In genomic region chr2:1613731-1614354, GRCh38 we compare ENCODE assay signal across 12 cellular contexts.
DNase-seq lines count a peak whose midpoint lies in the region; ATAC-seq and TF ChIP-seq lines count a peak whose summit lies in the region.
"Had no signal": no experiment of that assay in that cellular context is flagged by ENCODE, and none has a peak within 500 bp of the region (broad histone marks: within the 10 kb centered on the region; RNA-seq: fewer than 3 reads in every experiment).

No MANE protein-coding gene starts in this region.

- TF ChIP-seq CTCF in PC-3 (conservative IDR thresholded peaks at IDR 0.05; ENCODE audit: low read depth, low read length) (no peak; the same call in 1 of the 2 replicates), fibroblast of pulmonary artery (IDR thresholded peaks at IDR 0.05; ENCODE audit: low read length, missing control alignments) (peak; percentile 12), neural progenitor cell (IDR thresholded peaks at IDR 0.05) (no peak), WERI-Rb-1 (IDR thresholded peaks at IDR 0.05; ENCODE audit: low read depth, low read length) (no peak)

- peaks cover 0 to 11% (median 0%) of the 10 kb centered on the region in 11 experiments; a peak in 1 of 22 replicates for H4K20me1 ChIP-seq in BLaER1 treated with 17β-estradiol and CSF1 and Interleukin-3, amounts not matched to agents 10 nM and 100 nM
- no peaks in the 10 kb centered on the region for H4K20me1 ChIP-seq in PC-3 (ENCODE audit: low read length)
- no peaks in the 10 kb centered on the region for H4K20me1 ChIP-seq in neural progenitor cell (ENCODE audit: low read depth)

- H3K9me3 Mint-ChIP-seq in neural progenitor cell, result peaks cover 3% of the 10 kb centered on the region
- H3K9me3 Mint-ChIP-seq: activated T-helper 1 cell treated with anti-CD3 and anti-CD28 coated beads, Interleukin-12 subunit alpha, Interleukin-12 subunit beta, Interleukin-2, Interleukin-4 antibody, amounts not matched to agents 30 ng/mL and 10 ng/mL and 1 ng/mL, durations not matched to agents 14 hours and 24 hours and 36 hours had no signal

- no peaks in the 10 kb centered on the region for H3F3A ChIP-seq in PC-3 (ENCODE audit: low read length, unreplicated experiment)
- H3F3A ChIP-seq in neural progenitor cell (ENCODE audit: low read depth), result no peaks in the 10 kb centered on the region

- H3K36me3 Mint-ChIP-seq in neural progenitor cell, result peaks cover 2% of the 10 kb centered on the region

- intact Hi-C loops in PC-3 (cut with micrococcal nuclease), result no loop called here

- H3K9me2 ChIP-seq in PC-3 (replicated peaks; ENCODE audit: low read length), result no peaks in the 10 kb centered on the region

- no peak overlapping the region for H3K4me3 Mint-ChIP-seq in neural progenitor cell
- H3K4me3 Mint-ChIP-seq: activated T-helper 1 cell treated with anti-CD3 and anti-CD28 coated beads, Interleukin-12 subunit alpha, Interleukin-12 subunit beta, Interleukin-2, Interleukin-4 antibody, amounts not matched to agents 30 ng/mL and 10 ng/mL and 1 ng/mL, durations not matched to agents 14 hours and 24 hours and 36 hours had no signal

- peak overlapping the region; percentile 28 for H3K27ac Mint-ChIP-seq in neural progenitor cell
- H3K27ac Mint-ChIP-seq: activated T-helper 1 cell treated with anti-CD3 and anti-CD28 coated beads, Interleukin-12 subunit alpha, Interleukin-12 subunit beta, Interleukin-2, Interleukin-4 antibody, amounts not matched to agents 30 ng/mL and 10 ng/mL and 1 ng/mL, durations not matched to agents 14 hours and 24 hours and 36 hours had no signal

- no TSS peak for BruUV-seq in PC-3 (replicated peaks; lab: Mats Ljungman, UMichigan)

- H3K4me3 ChIP-seq in BLaER1 treated with 17β-estradiol and CSF1 and Interleukin-3, amounts not matched to agents 10 nM and 100 nM, result peak overlapping the region in 3 of 10 experiments; percentile 1 to 31 (median 29); a peak in 1 of 20 replicates
- no peak overlapping the region for H3K4me3 ChIP-seq in PC-3 (ENCODE audit: low read length)
- no peak overlapping the region for H3K4me3 ChIP-seq in fibroblast of pulmonary artery (replicated peaks; ENCODE audit: low read depth, low read length)
- no peak overlapping the region for H3K4me3 ChIP-seq in neural progenitor cell
- H3K4me3 ChIP-seq in WERI-Rb-1 (ENCODE audit: low read depth, low read length), result no peak overlapping the region
- H3K4me3 ChIP-seq: right lobe of liver had no signal

- H3K27me3 ChIP-seq in BLaER1 treated with 17β-estradiol and CSF1 and Interleukin-3, amounts not matched to agents 10 nM and 100 nM, result peaks cover 0 to 34% (median 0%) of the 10 kb centered on the region in 11 experiments; a peak in 7 of 22 replicates
- H3K27me3 ChIP-seq in PC-3 (ENCODE audit: low read length), result no peaks in the 10 kb centered on the region
- H3K27me3 ChIP-seq in neural progenitor cell, result no peaks in the 10 kb centered on the region
- H3K27me3 ChIP-seq in WERI-Rb-1 (ENCODE audit: insufficient read depth, low read depth, severe bottlenecking), result no peaks in the 10 kb centered on the region
- H3K27me3 ChIP-seq: right lobe of liver had no signal

- peak overlapping the region in 7 of 11 experiments; percentile 38 to 69 (median 56); a peak in 13 of 22 replicates for H3K9ac ChIP-seq in BLaER1 treated with 17β-estradiol and CSF1 and Interleukin-3, amounts not matched to agents 10 nM and 100 nM
- no peak overlapping the region for H3K9ac ChIP-seq in PC-3 (ENCODE audit: low read length)
- H3K9ac ChIP-seq in neural progenitor cell, result no peak overlapping the region

- H3K36me3 ChIP-seq in BLaER1 treated with 17β-estradiol and CSF1 and Interleukin-3, amounts not matched to agents 10 nM and 100 nM, result no peaks in the 10 kb centered on the region
- H3K36me3 ChIP-seq in PC-3 (ENCODE audit: low read depth, low read length), result no peaks in the 10 kb centered on the region
- no peaks in the 10 kb centered on the region for H3K36me3 ChIP-seq in neural progenitor cell
- H3K36me3 ChIP-seq in WERI-Rb-1, result no peaks in the 10 kb centered on the region
- H3K36me3 ChIP-seq: right lobe of liver had no signal

- peak; percentile 64 for ATAC-seq in PC-3
- ATAC-seq in HG02981 (IDR thresholded peaks at IDR 0.05; ENCODE audit: unreplicated experiment), result no peak
- ATAC-seq in HG02610 (IDR thresholded peaks at IDR 0.05; ENCODE audit: unreplicated experiment), result no peak

- no peaks in the 10 kb centered on the region for H3K79me2 ChIP-seq in PC-3 (ENCODE audit: low read length)
- H3K79me2 ChIP-seq in neural progenitor cell (ENCODE audit: low read depth), result no peaks in the 10 kb centered on the region

- H3K27me3 Mint-ChIP-seq in neural progenitor cell (ENCODE audit: insufficient read depth, low read depth), result peaks cover 8% of the 10 kb centered on the region

- H3K27ac ChIP-seq in BLaER1 treated with 17β-estradiol and CSF1 and Interleukin-3, amounts not matched to agents 10 nM and 100 nM, result peak overlapping the region in 8 of 11 experiments; percentile 28 to 83 (median 76); a peak in 15 of 22 replicates
- H3K27ac ChIP-seq in PC-3 (ENCODE audit: low read length) (no peak overlapping the region), neural progenitor cell (no peak overlapping the region), WERI-Rb-1 (no peak overlapping the region)
- H3K27ac ChIP-seq: right lobe of liver had no signal

- no peak overlapping the region for H2AFZ ChIP-seq in PC-3 (ENCODE audit: low read length)
- no peak overlapping the region for H2AFZ ChIP-seq in neural progenitor cell (replicated peaks)

- H3K4me2 ChIP-seq in BLaER1 treated with 17β-estradiol and CSF1 and Interleukin-3, amounts not matched to agents 10 nM and 100 nM, result peak overlapping the region; percentile 66 to 95 (median 80)
- H3K4me2 ChIP-seq in PC-3 (ENCODE audit: low read length) (no peak overlapping the region), neural progenitor cell (no peak overlapping the region)

- POLR2A ChIA-PET in PC-3 (lab: Charles Lee; ENCODE audit: unreplicated experiment), result no interaction called here

- peaks cover 24% of the 10 kb centered on the region for H3K4me1 Mint-ChIP-seq in neural progenitor cell

- CTCF ChIA-PET in PC-3 (lab: Charles Lee), result no interaction called here

- peaks cover 43 to 99% (median 94%) of the 10 kb centered on the region in 10 experiments for H3K4me1 ChIP-seq in BLaER1 treated with 17β-estradiol and CSF1 and Interleukin-3, amounts not matched to agents 10 nM and 100 nM
- H3K4me1 ChIP-seq in PC-3 (ENCODE audit: insufficient read depth, low read length) (peaks cover 25% of the 10 kb centered on the region), neural progenitor cell (peaks cover 18% of the 10 kb centered on the region)
- H3K4me1 ChIP-seq: Caco-2, right lobe of liver had no signal

- DNase-seq in PC-3 (peak; percentile 41), fibroblast of pulmonary artery (ENCODE audit: low read depth) (peak; percentile 77), neural progenitor cell (ENCODE audit: low spot score) (no peak), WERI-Rb-1 (no peak), NOMO-1 (lab: John Stamatoyannopoulos, UW; ENCODE audit: unreplicated experiment in 2 of 2) (no peak)
- DNase-seq: NCI-H748 treated with DMSO at 0.1 percent for 48 hours had no signal

- H3K9me3 ChIP-seq in BLaER1 treated with 17β-estradiol and CSF1 and Interleukin-3, amounts not matched to agents 10 nM and 100 nM (replicated peaks in 1 of 11), result no peaks in the 10 kb centered on the region
- H3K9me3 ChIP-seq in PC-3 (ENCODE audit: low read length) (no peaks in the 10 kb centered on the region), neural progenitor cell (ENCODE audit: low read depth) (no peaks in the 10 kb centered on the region), WERI-Rb-1 (ENCODE audit: severe bottlenecking) (no peaks in the 10 kb centered on the region)
- H3K9me3 ChIP-seq: Caco-2, right lobe of liver had no signal

Comparison
In these comparisons a context has a peak if more than half of its experiments do, and no peak if none do; other contexts are left out.
1. H3K27ac ChIP-seq: peak in BLaER1 treated with 17β-estradiol and CSF1 and Interleukin-3, amounts not matched to agents 10 nM and 100 nM (8 of 11); none in PC-3 (single experiment), neural progenitor cell (single experiment) and WERI-Rb-1 (single experiment).
2. H3K4me2 ChIP-seq: peak in BLaER1 treated with 17β-estradiol and CSF1 and Interleukin-3, amounts not matched to agents 10 nM and 100 nM (11 of 11); none in PC-3 (single experiment) and neural progenitor cell (single experiment).
3. H3K9ac ChIP-seq: peak in BLaER1 treated with 17β-estradiol and CSF1 and Interleukin-3, amounts not matched to agents 10 nM and 100 nM (7 of 11); none in PC-3 (single experiment) and neural progenitor cell (single experiment).
4. DNase-seq: peak in PC-3 (single experiment) and fibroblast of pulmonary artery (single experiment); none in neural progenitor cell (single experiment), WERI-Rb-1 (single experiment) and NOMO-1 (0 of 2).